In the genomic region with DNA sequence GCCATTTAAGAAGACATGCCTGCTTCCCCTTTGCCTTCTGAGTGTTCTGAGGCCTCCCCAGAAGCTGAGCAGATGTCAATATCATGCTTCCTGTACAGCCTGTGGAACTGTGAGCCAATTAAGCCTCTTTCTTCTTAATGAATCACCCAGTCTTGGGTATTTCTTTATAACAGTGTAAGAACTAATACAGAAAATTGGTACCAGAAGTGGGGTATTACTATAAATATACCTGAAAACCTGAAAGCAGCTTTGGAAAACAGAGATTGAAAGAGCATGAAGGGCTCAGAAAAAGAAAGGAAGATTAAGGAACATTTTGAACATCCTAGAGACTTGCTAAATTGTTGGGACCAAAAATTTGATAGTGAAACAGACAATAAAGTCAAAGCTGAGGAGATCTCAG, we compare ENCODE assay signal across 33 cellular contexts.
"Had no signal": no experiment of that assay in that cellular context is flagged by ENCODE, and none has a peak within 500 bp of the region (broad histone marks: within the 10 kb centered on the region; RNA-seq: fewer than 3 reads in every experiment).

No MANE protein-coding gene starts in this region.

- H3K27me3 Mint-ChIP-seq: activated naive CD8-positive, alpha-beta T cell treated with anti-CD3 and anti-CD28 coated beads for 36 hours; activated T-helper 17 cell treated with anti-CD3 and anti-CD28 coated beads, Interleukin-2, amount 50 U/mL, for 72 hours had no signal

- H3K36me3 ChIP-seq: adrenal gland, brain microvascular endothelial cell, breast epithelium had no signal

- H3K4me3 ChIP-seq: adrenal gland, body of pancreas, breast epithelium had no signal

- H3K27ac Mint-ChIP-seq: activated B cell treated with CpG ODN at 0.5 μM for 24 hours; activated CD4-positive, alpha-beta memory T cell treated with anti-CD3 and anti-CD28 coated beads for 36 hours; activated CD4-positive, alpha-beta T cell treated with anti-CD3 and anti-CD28 coated beads, Interleukin-2, amount 10 ng/mL, durations not matched to agents 24 days and 14 days; activated CD8-positive, alpha-beta T cell treated with anti-CD3 and anti-CD28 coated beads for 36 hours; activated naive CD4-positive, alpha-beta T cell treated with anti-CD3 and anti-CD28 coated beads for 36 hours; activated naive CD4-positive, alpha-beta T cell treated with anti-CD3 and anti-CD28 coated beads, Interleukin-2, amount 50 U/mL, for 72 hours; activated naive CD8-positive, alpha-beta T cell treated with anti-CD3 and anti-CD28 coated beads for 36 hours; activated T-cell treated with anti-CD3 and anti-CD28 coated beads, Interleukin-2, amount 50 U/mL, for 72 hours; activated T-helper 1 cell treated with anti-CD3 and anti-CD28 coated beads, Interleukin-12 subunit alpha, Interleukin-12 subunit beta, Interleukin-2, Interleukin-4 antibody, amounts not matched to agents 30 ng/mL and 10 ng/mL and 1 ng/mL, durations not matched to agents 14 hours and 24 hours and 36 hours; activated T-helper 17 cell treated with anti-CD3 and anti-CD28 coated beads, Interleukin-2, amount 50 U/mL, for 72 hours; T-helper 2 cell treated with Interferon-gamma antibody and Interleukin-4, amounts not matched to agents 5 μg/mL and 100 μg/mL, for 36 hours had no signal

- H3K4me1 ChIP-seq: adrenal gland, body of pancreas, breast epithelium had no signal

- DNase-seq: activated B cell treated with CpG ODN at 0.5 μM for 24 hours; activated CD4-positive, alpha-beta memory T cell treated with anti-CD3 and anti-CD28 coated beads for 36 hours; activated CD4-positive, alpha-beta T cell treated with anti-CD3 and anti-CD28 coated beads for 4 hours; activated CD4-positive, alpha-beta T cell treated with anti-CD3 and anti-CD28 coated beads, Interleukin-2, amount 10 ng/mL, durations not matched to agents 24 days and 14 days; activated CD4-positive, alpha-beta T cell treated with anti-CD3 and anti-CD28 coated beads, Interleukin-2, amount 50 U/mL, for 1 hour; activated CD4-positive, alpha-beta T cell treated with anti-CD3 and anti-CD28 coated beads, Interleukin-2, amount 50 U/mL, for 4 hours; activated CD4-positive, CD25-positive, alpha-beta regulatory T cell treated with anti-CD3 and anti-CD28 coated beads, Interleukin-2, amount 50 U/mL, for 72 hours; activated CD8-positive, alpha-beta memory T cell treated with anti-CD3 and anti-CD28 coated beads, Interleukin-2, amount 50 U/mL, for 4 hours; activated CD8-positive, alpha-beta T cell treated with anti-CD3 and anti-CD28 coated beads for 36 hours; activated effector memory CD4-positive, alpha-beta T cell treated with anti-CD3 and anti-CD28 coated beads, Interleukin-2, amount 50 U/mL, for 16 hours; activated gamma-delta T cell treated with Interleukin-2 at 50 U/mL for 16 hours; activated naive CD4-positive, alpha-beta T cell; activated naive CD4-positive, alpha-beta T cell treated with anti-CD3 and anti-CD28 coated beads for 36 hours; activated naive CD4-positive, alpha-beta T cell treated with anti-CD3 and anti-CD28 coated beads, Interleukin-2, amount 50 U/mL, for 16 hours; activated naive CD8-positive, alpha-beta T cell treated with anti-CD3 and anti-CD28 coated beads for 36 hours; activated T-cell treated with anti-CD3 and anti-CD28 coated beads for 4 hours; activated T-cell treated with anti-CD3 and anti-CD28 coated beads, Interleukin-2, amount 50 U/mL, for 1 hour; activated T-cell treated with anti-CD3 and anti-CD28 coated beads, Interleukin-2, amount 50 U/mL, for 4 hours; activated T-cell treated with anti-CD3 and anti-CD28 coated beads, Interleukin-2, amount 50 U/mL, for 72 hours; adrenal gland; amniotic stem cell; aorta; body of pancreas; brain microvascular endothelial cell; central memory CD4-positive, alpha-beta T cell; T-helper 2 cell; T-helper 9 cell had no signal

- H3K27me3 ChIP-seq: adrenal gland, body of pancreas, brain microvascular endothelial cell, breast epithelium had no signal

- H3K4me1 Mint-ChIP-seq: activated B cell treated with CpG ODN at 0.5 μM for 24 hours; activated naive CD8-positive, alpha-beta T cell treated with anti-CD3 and anti-CD28 coated beads for 36 hours had no signal

- H3K4me3 Mint-ChIP-seq: activated B cell treated with CpG ODN at 0.5 μM for 24 hours; activated CD4-positive, alpha-beta memory T cell treated with anti-CD3 and anti-CD28 coated beads for 36 hours; activated CD4-positive, alpha-beta T cell treated with anti-CD3 and anti-CD28 coated beads, Interleukin-2, amount 10 ng/mL, durations not matched to agents 24 days and 14 days; activated CD8-positive, alpha-beta T cell treated with anti-CD3 and anti-CD28 coated beads for 36 hours; activated naive CD4-positive, alpha-beta T cell treated with anti-CD3 and anti-CD28 coated beads for 36 hours; activated naive CD8-positive, alpha-beta T cell treated with anti-CD3 and anti-CD28 coated beads for 36 hours; activated T-cell treated with anti-CD3 and anti-CD28 coated beads, Interleukin-2, amount 50 U/mL, for 4 hours; activated T-cell treated with anti-CD3 and anti-CD28 coated beads, Interleukin-2, amount 50 U/mL, for 72 hours; activated T-helper 1 cell treated with anti-CD3 and anti-CD28 coated beads, Interleukin-12 subunit alpha, Interleukin-12 subunit beta, Interleukin-2, Interleukin-4 antibody, amounts not matched to agents 30 ng/mL and 10 ng/mL and 1 ng/mL, durations not matched to agents 14 hours and 24 hours and 36 hours; activated T-helper 17 cell treated with anti-CD3 and anti-CD28 coated beads, Interleukin-2, amount 50 U/mL, for 72 hours; T-helper 2 cell treated with Interferon-gamma antibody and Interleukin-4, amounts not matched to agents 5 μg/mL and 100 μg/mL, for 36 hours had no signal

- H3K36me3 Mint-ChIP-seq: activated CD4-positive, alpha-beta memory T cell treated with anti-CD3 and anti-CD28 coated beads for 36 hours; activated naive CD8-positive, alpha-beta T cell treated with anti-CD3 and anti-CD28 coated beads for 36 hours had no signal

- H3K9me3 ChIP-seq: adrenal gland had no signal

- H3K27ac ChIP-seq: adrenal gland, body of pancreas, brain microvascular endothelial cell, breast epithelium, VCaP had no signal

- ATAC-seq: activated CD8-positive, alpha-beta T cell treated with anti-CD3 and anti-CD28 coated beads for 36 hours; activated naive CD4-positive, alpha-beta T cell treated with anti-CD3 and anti-CD28 coated beads, Interleukin-2, amount 50 U/mL, for 72 hours; activated T-cell treated with anti-CD3 and anti-CD28 coated beads, Interleukin-2, amount 50 U/mL, for 4 hours; activated T-cell treated with anti-CD3 and anti-CD28 coated beads, Interleukin-2, amount 50 U/mL, for 72 hours; activated T-helper 17 cell treated with anti-CD3 and anti-CD28 coated beads, Interleukin-2, amount 50 U/mL, for 72 hours; body of pancreas had no signal
